8 cellular contexts compared by ENCODE assay signal in the genomic region with DNA sequence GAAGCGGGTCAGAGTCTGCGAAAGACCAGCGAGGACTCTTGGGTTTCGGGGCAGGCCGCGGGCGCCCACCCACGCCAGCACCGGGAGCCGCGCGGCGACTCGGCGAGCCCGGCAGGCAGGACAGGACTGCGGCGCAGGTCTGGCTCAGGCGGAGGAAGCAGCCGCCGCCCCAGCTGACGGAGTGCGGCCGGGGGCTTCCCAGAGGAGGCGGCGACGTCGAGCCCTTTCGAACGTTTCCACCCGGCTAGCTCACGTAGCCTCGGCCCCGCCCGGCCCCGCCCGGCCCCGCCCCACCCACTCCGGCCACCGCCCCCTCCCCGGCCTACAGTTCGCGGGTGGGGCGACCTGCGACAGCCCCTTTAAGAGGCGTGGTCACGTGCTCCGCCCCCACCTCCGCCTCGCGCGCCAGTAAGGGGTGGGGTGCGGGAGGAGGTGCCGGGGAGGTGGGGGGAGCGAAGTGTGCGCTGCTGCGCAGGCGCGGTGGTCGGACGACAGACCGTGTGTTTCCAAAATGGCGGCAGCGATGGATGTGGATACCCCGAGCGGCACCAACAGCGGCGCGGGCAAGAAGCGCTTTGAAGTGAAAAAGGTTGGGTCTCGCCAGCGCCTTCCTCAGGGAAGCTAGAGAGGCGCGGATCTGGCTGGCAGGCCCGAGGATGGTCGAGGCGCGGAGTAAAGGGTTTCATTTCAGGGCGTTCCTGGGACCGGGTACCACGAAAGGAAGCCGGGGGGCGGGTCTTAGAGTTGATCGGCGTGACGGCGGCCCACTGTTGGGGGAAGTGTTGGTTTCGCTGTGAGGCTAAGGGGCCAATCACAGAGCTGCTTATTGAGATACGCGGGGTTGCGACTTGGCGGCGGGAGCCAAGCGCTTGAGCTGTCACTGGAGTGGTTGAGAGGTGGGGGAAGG. TPM values are rescaled to one million over a fixed set of nuclear protein-coding genes. Genes with fewer than 3 reads are reported as not detected.
DNase-seq lines count a peak whose midpoint lies in the region; ATAC-seq and TF ChIP-seq lines count a peak whose summit lies in the region.

A gene (plus strand): TSS at position 491 of the 907 bp plus-strand sequence. CDS start 21 bp downstream, at position 512.

- H3K4me3 Mint-ChIP-seq in activated CD4-positive, alpha-beta memory T cell treated with anti-CD3 and anti-CD28 coated beads for 36 hours = peak within 1 kb of the TSS; percentile 99

- H3K4me1 Mint-ChIP-seq in activated CD4-positive, alpha-beta memory T cell treated with anti-CD3 and anti-CD28 coated beads for 36 hours (ENCODE audit: low read depth) = peaks cover 30% of the 10 kb centered on the region

- ATAC-seq in GM19397 (IDR thresholded peaks at IDR 0.05; ENCODE audit: unreplicated experiment) (peak; percentile 79), HG03571 (IDR thresholded peaks at IDR 0.05; ENCODE audit: unreplicated experiment) (peak; percentile 64)

- no peaks in the 10 kb centered on the region for H3K9me3 Mint-ChIP-seq in activated CD4-positive, alpha-beta memory T cell treated with anti-CD3 and anti-CD28 coated beads for 36 hours

- peak within 1 kb of the TSS; percentile 81 for H3K27ac ChIP-seq in C4-2B
- H3K27ac ChIP-seq in dorsolateral prefrontal cortex = peak within 1 kb of the TSS; percentile 92 to 100 (median 99)
- H3K27ac ChIP-seq in liver (ENCODE audit: low read depth in 1 of 2, low read length in 2 of 2) = peak within 1 kb of the TSS; percentile 92 to 95

- CTCF ChIA-PET in activated CD4-positive, alpha-beta memory T cell treated with anti-CD3 and anti-CD28 coated beads for 36 hours (lab: Charles Lee) = interaction anchor here (0.6 to 2.5 kb wide), 5 partner anchors 29 to 287 kb away, joined by 3 to 22 read pairs (median 8); a partner anchor contains a TSS

- H3K36me3 Mint-ChIP-seq in activated CD4-positive, alpha-beta memory T cell treated with anti-CD3 and anti-CD28 coated beads for 36 hours = peaks cover 21% of the 10 kb centered on the region

- H3K9ac ChIP-seq in liver (ENCODE audit: low read depth in 1 of 2, low read length in 2 of 2) = peak within 1 kb of the TSS; percentile 57 to 94

- H3K27me3 ChIP-seq in dorsolateral prefrontal cortex (no peaks in the 10 kb centered on the region), liver (ENCODE audit: control insufficient read depth in 4 of 4, insufficient read depth in 4 of 4, low read length in 3 of 4) (no peaks in the 10 kb centered on the region)

- H3K27ac Mint-ChIP-seq in activated CD4-positive, alpha-beta memory T cell treated with anti-CD3 and anti-CD28 coated beads for 36 hours = peak within 1 kb of the TSS; percentile 99

- intact Hi-C loops in activated CD4-positive, alpha-beta memory T cell treated with anti-CD3 and anti-CD28 coated beads for 36 hours (cut with micrococcal nuclease) = loop anchor here (1.0 to 5.0 kb wide), 7 partner anchors 71 to 495 kb away; a partner anchor contains a TSS
- intact Hi-C loops in dorsolateral prefrontal cortex (cut with DNase I) = loop anchor here (1.0 to 10.0 kb wide), 4 partner anchors 72 to 444 kb away; no protein-coding TSS in a partner anchor

- peaks cover 3 to 17% (median 10%) of the 10 kb centered on the region in 4 donors for H3K4me1 ChIP-seq in liver (ENCODE audit: control insufficient read depth in 4 of 4, insufficient read depth in 4 of 4, low read length in 3 of 4)

- POLR2A ChIA-PET in activated CD4-positive, alpha-beta memory T cell treated with anti-CD3 and anti-CD28 coated beads for 36 hours (lab: Charles Lee) = interaction anchor here (0.6 to 4.5 kb wide), 19 partner anchors 9 to 1431 kb away, joined by 3 to 47 read pairs (median 4); a partner anchor contains a TSS

- H3K4me3 ChIP-seq in dorsolateral prefrontal cortex (peak within 1 kb of the TSS; percentile 66 to 97 (median 89)), liver (ENCODE audit: low read depth in 1 of 3, low read length in 3 of 3) (peak within 1 kb of the TSS; percentile 89 to 100 (median 90))

- peaks cover 1 to 11% (median 6%) of the 10 kb centered on the region in 4 donors for H3K36me3 ChIP-seq in liver (ENCODE audit: control insufficient read depth in 4 of 4, insufficient read depth in 3 of 4, low read depth in 1 of 4, low read length in 3 of 4)

- H3K9me3 ChIP-seq in liver (ENCODE audit: control insufficient read depth in 4 of 4, low read length in 3 of 4) = no peaks in the 10 kb centered on the region

- H3K27me3 Mint-ChIP-seq in activated CD4-positive, alpha-beta memory T cell treated with anti-CD3 and anti-CD28 coated beads for 36 hours = no peaks in the 10 kb centered on the region

- under 1% methylated on average over 94 of the region's 94 CpGs for WGBS in liver

- DNase-seq in NCI-H82 (lab: John Stamatoyannopoulos, UW) = peak; percentile 98
- peak; percentile 99 for DNase-seq in activated CD4-positive, alpha-beta memory T cell treated with anti-CD3 and anti-CD28 coated beads for 36 hours
- peak; percentile 96 to 100 (median 98) for DNase-seq in dorsolateral prefrontal cortex
- DNase-seq in stimulated activated CD4-positive, alpha-beta T cell treated with anti-CD3 and anti-CD28 coated beads, Interleukin-4, amount 100 ng/mL, for 24 hours = peak; percentile 99

- TF ChIP-seq CTCF in C4-2B (conservative IDR thresholded peaks at IDR 0.05) (no peak), dorsolateral prefrontal cortex (IDR thresholded peaks at IDR 0.05 in 54 of 56, conservative IDR thresholded peaks at IDR 0.05 in 2 of 56; ENCODE audit: low read depth in 1 of 56, partially characterized antibody in 56 of 56) (peak in 10 of 56 donors; percentile 3 to 23 (median 10)), liver (IDR thresholded peaks at IDR 0.05; ENCODE audit: low read depth, low read length, missing input control) (no peak)

- peak in 1 of 2 donors; percentile 10 for TF ChIP-seq RAD21 in liver (IDR thresholded peaks at IDR 0.05)

TF ChIP-seq in liver, 16 proteins besides CTCF, POLR2A, EP300 and RAD21:
- TF ChIP-seq, protein P1, sequence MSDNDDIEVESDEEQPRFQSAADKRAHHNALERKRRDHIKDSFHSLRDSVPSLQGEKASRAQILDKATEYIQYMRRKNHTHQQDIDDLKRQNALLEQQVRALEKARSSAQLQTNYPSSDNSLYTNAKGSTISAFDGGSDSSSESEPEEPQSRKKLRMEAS (IDR thresholded peaks at IDR 0.05) = peak; percentile 14
- no peak for TF ChIP-seq NR2F2 (IDR thresholded peaks at IDR 0.05)
- peak in 1 of 2 donors; percentile 78 for TF ChIP-seq GABPA (IDR thresholded peaks at IDR 0.05 in 1 of 2, conservative IDR thresholded peaks at IDR 0.05 in 1 of 2)
- no peak for TF ChIP-seq RXRA (IDR thresholded peaks at IDR 0.05)
- peak; percentile 76 for TF ChIP-seq SP1 (IDR thresholded peaks at IDR 0.05)
- peak; percentile 99 for TF ChIP-seq YY1 (IDR thresholded peaks at IDR 0.05)
- no peak for TF ChIP-seq FOXA2 (IDR thresholded peaks at IDR 0.05)
- peak; percentile 69 to 88 for TF ChIP-seq EGR1 (IDR thresholded peaks at IDR 0.05; ENCODE audit: low read depth in 2 of 2)
- TF ChIP-seq, protein P2, sequence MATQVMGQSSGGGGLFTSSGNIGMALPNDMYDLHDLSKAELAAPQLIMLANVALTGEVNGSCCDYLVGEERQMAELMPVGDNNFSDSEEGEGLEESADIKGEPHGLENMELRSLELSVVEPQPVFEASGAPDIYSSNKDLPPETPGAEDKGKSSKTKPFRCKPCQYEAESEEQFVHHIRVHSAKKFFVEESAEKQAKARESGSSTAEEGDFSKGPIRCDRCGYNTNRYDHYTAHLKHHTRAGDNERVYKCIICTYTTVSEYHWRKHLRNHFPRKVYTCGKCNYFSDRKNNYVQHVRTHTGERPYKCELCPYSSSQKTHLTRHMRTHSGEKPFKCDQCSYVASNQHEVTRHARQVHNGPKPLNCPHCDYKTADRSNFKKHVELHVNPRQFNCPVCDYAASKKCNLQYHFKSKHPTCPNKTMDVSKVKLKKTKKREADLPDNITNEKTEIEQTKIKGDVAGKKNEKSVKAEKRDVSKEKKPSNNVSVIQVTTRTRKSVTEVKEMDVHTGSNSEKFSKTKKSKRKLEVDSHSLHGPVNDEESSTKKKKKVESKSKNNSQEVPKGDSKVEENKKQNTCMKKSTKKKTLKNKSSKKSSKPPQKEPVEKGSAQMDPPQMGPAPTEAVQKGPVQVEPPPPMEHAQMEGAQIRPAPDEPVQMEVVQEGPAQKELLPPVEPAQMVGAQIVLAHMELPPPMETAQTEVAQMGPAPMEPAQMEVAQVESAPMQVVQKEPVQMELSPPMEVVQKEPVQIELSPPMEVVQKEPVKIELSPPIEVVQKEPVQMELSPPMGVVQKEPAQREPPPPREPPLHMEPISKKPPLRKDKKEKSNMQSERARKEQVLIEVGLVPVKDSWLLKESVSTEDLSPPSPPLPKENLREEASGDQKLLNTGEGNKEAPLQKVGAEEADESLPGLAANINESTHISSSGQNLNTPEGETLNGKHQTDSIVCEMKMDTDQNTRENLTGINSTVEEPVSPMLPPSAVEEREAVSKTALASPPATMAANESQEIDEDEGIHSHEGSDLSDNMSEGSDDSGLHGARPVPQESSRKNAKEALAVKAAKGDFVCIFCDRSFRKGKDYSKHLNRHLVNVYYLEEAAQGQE (IDR thresholded peaks at IDR 0.05) = peak; percentile 13
- peak; percentile 17 for TF ChIP-seq TAF1 (conservative IDR thresholded peaks at IDR 0.05)

RNA-seq across cellular contexts. Expression of the gene that starts here (rescaled TPM):
- 10 to 100 TPM; 96.9 to 99.4 TPM for total RNA-seq in activated CD4-positive, alpha-beta memory T cell treated with anti-CD3 and anti-CD28 coated beads for 36 hours
- total RNA-seq in dorsolateral prefrontal cortex = 10 to 100 TPM; 33.0 to 73.0 (median 57.3) TPM
- 10 to 100 TPM; 11.0 to 85.3 TPM for total RNA-seq in liver
- polyA plus RNA-seq in liver = 10 to 100 TPM; 22.5 to 69.5 TPM

Comparison
In these comparisons a context has a peak if more than half of its experiments do, and no peak if none do; other contexts are left out.
1. Peak in every context shown above with its lines: DNase-seq, ATAC-seq, H3K4me3 ChIP-seq and H3K27ac ChIP-seq.